8 cellular contexts compared by ENCODE assay signal in genomic region chr4:8961388-8961787, GRCh38.
DNase-seq lines count a peak whose midpoint lies in the region; ATAC-seq and TF ChIP-seq lines count a peak whose summit lies in the region.
"Not testable (repeated sequence)": the region's sequence is repeated elsewhere in the genome, so short reads cannot be mapped to it uniquely, and the experiment has no call there.

No MANE protein-coding gene starts in this region.

- H3K4me1 Mint-ChIP-seq in activated CD4-positive, alpha-beta T cell treated with anti-CD3 and anti-CD28 coated beads, Interleukin-2, amount 10 ng/mL, durations not matched to agents 24 days and 14 days; brain; neural crest cell: not testable (repeated sequence)

- not testable (repeated sequence) for TF ChIP-seq CTCF in HL-60 (IDR thresholded peaks at IDR 0.05; ENCODE audit: insufficient read depth, low read length)
- TF ChIP-seq CTCF in brain (conservative IDR thresholded peaks at IDR 0.05) = peak; percentile 48 to 71
- peak; percentile 64 for TF ChIP-seq CTCF in neural crest cell (conservative IDR thresholded peaks at IDR 0.05)

- intact Hi-C loops in activated CD4-positive, alpha-beta T cell treated with anti-CD3 and anti-CD28 coated beads, Interleukin-2, amount 10 ng/mL, durations not matched to agents 24 days and 14 days (cut with micrococcal nuclease); left ventricle myocardium superior (cut with micrococcal nuclease): not testable (repeated sequence)

- not testable (repeated sequence) for H3K36me3 Mint-ChIP-seq in activated CD4-positive, alpha-beta T cell treated with anti-CD3 and anti-CD28 coated beads, Interleukin-2, amount 10 ng/mL, durations not matched to agents 24 days and 14 days (ENCODE audit: low read depth); brain; neural crest cell (ENCODE audit: low read depth)

- H3K27me3 Mint-ChIP-seq in activated CD4-positive, alpha-beta T cell treated with anti-CD3 and anti-CD28 coated beads, Interleukin-2, amount 10 ng/mL, durations not matched to agents 24 days and 14 days = peaks cover 12% of the 10 kb centered on the region
- H3K27me3 Mint-ChIP-seq in brain = peaks cover 47% of the 10 kb centered on the region
- H3K27me3 Mint-ChIP-seq in neural crest cell (ENCODE audit: low read depth) = peaks cover 54% of the 10 kb centered on the region

- H3K27me3 ChIP-seq in HL-60 (ENCODE audit: insufficient read depth, poor library complexity, severe bottlenecking) = not testable (repeated sequence)

- H3K9me3 Mint-ChIP-seq in activated CD4-positive, alpha-beta T cell treated with anti-CD3 and anti-CD28 coated beads, Interleukin-2, amount 10 ng/mL, durations not matched to agents 24 days and 14 days; brain; neural crest cell: not testable (repeated sequence)

- H3K27ac Mint-ChIP-seq in activated CD4-positive, alpha-beta T cell treated with anti-CD3 and anti-CD28 coated beads, Interleukin-2, amount 10 ng/mL, durations not matched to agents 24 days and 14 days; brain; neural crest cell (ENCODE audit: unreplicated experiment): not testable (repeated sequence)

- not testable (repeated sequence) for H3K4me3 ChIP-seq in HL-60 (replicated peaks; ENCODE audit: insufficient read depth, low read length)

- not testable (repeated sequence) for H3K4me3 Mint-ChIP-seq in activated CD4-positive, alpha-beta T cell treated with anti-CD3 and anti-CD28 coated beads, Interleukin-2, amount 10 ng/mL, durations not matched to agents 24 days and 14 days; brain; neural crest cell

- not testable (repeated sequence) for H3K27ac ChIP-seq in HL-60 (replicated peaks)

- DNase-seq in COLO668 (lab: John Stamatoyannopoulos, UW; ENCODE audit: unreplicated experiment) = peak; percentile 41
- peak; percentile 7 to 55 for DNase-seq in HL-60 (ENCODE audit: low read depth in 1 of 2, low spot score in 1 of 2)
- DNase-seq in NOMO-1 treated with DMSO at 0.1 percent for 48 hours (lab: John Stamatoyannopoulos, UW; ENCODE audit: unreplicated experiment) = peak; percentile 35
- DNase-seq in activated CD4-positive, alpha-beta T cell treated with anti-CD3 and anti-CD28 coated beads, Interleukin-2, amount 10 ng/mL, durations not matched to agents 24 days and 14 days = peak; percentile 84
- DNase-seq in left ventricle myocardium superior = peak; percentile 46
- peak; percentile 49 for DNase-seq in neural crest cell (ENCODE audit: low read depth, low spot score)
- peak; percentile 51 to 71 for DNase-seq in stimulated activated CD8-positive, alpha-beta memory T cell treated with anti-CD3 and anti-CD28 coated beads, Interleukin-2, amount 100 ng/mL, for 48 hours (ENCODE audit: low read depth in 2 of 2)

- ATAC-seq in left ventricle myocardium superior = not testable (repeated sequence)

Comparison
In these comparisons a context has a peak if more than half of its experiments do, and no peak if none do; other contexts are left out.
1. DNase-seq: peak in every context shown above with its lines; median percentile 84 in activated CD4-positive, alpha-beta T cell treated with anti-CD3 and anti-CD28 coated beads, Interleukin-2, amount 10 ng/mL, durations not matched to agents 24 days and 14 days; 61 in stimulated activated CD8-positive, alpha-beta memory T cell treated with anti-CD3 and anti-CD28 coated beads, Interleukin-2, amount 100 ng/mL, for 48 hours; 49 in neural crest cell; 46 in left ventricle myocardium superior; 41 in COLO668; 35 in NOMO-1 treated with DMSO at 0.1 percent for 48 hours; 31 in HL-60.